Comparison of ENCODE assay signal across 1 cellular context in the genomic region with DNA sequence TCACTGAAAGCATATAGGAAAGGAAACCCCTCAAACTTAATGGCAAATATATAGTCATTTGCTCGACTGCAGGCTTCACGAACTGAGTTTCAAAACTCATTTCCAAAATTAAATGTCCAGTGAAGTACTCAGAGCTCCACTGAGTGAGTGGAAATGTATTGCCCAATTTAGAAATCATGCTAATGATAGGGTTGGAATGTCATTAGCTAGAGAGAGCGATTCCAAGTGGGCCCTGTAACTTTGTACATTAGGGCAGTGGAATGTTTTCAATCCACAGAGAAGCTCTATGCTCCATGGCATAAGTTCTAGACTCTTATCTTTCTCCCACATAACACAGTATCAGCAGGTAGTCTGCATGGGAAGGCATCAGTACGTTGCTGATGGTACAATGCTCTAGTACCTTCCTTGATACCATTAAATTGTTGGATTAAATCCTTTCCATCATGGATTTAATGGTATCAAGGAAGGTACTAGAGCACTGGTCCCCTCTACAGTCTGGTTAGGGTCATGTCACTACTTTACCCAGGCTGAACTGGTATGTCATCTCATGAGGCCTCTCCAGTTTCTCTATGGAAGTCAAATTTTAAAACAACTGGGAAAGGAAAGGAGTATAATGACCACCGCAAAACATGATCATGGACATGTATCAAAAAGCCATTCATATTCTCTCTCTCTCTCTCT.
TF ChIP-seq lines count a peak whose summit lies in the region.

No MANE protein-coding gene starts in this region.

TF ChIP-seq in HepG2, 621 proteins besides CTCF, POLR2A, EP300 and RAD21 (continued from another document):
- TF ChIP-seq, protein P1, sequence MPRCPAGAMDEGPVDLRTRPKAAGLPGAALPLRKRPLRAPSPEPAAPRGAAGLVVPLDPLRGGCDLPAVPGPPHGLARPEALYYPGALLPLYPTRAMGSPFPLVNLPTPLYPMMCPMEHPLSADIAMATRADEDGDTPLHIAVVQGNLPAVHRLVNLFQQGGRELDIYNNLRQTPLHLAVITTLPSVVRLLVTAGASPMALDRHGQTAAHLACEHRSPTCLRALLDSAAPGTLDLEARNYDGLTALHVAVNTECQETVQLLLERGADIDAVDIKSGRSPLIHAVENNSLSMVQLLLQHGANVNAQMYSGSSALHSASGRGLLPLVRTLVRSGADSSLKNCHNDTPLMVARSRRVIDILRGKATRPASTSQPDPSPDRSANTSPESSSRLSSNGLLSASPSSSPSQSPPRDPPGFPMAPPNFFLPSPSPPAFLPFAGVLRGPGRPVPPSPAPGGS (CRISPR knock-in tag; IDR thresholded peaks at IDR 0.05), result no peak
- TF ChIP-seq ZNF768 (CRISPR knock-in tag; IDR thresholded peaks at IDR 0.05), result no peak
- no peak for TF ChIP-seq ZNF441 (CRISPR knock-in tag; IDR thresholded peaks at IDR 0.05; ENCODE audit: borderline replicate concordance)
- no peak for TF ChIP-seq SALL1 (CRISPR knock-in tag; IDR thresholded peaks at IDR 0.05)
- no peak for TF ChIP-seq ZNF674 (CRISPR knock-in tag; IDR thresholded peaks at IDR 0.05; ENCODE audit: low read depth)
- no peak for TF ChIP-seq ZNF362 (CRISPR knock-in tag; IDR thresholded peaks at IDR 0.05; ENCODE audit: borderline replicate concordance)
- TF ChIP-seq HOXA5 (CRISPR knock-in tag; IDR thresholded peaks at IDR 0.05), result no peak
- no peak for TF ChIP-seq SAP130 (CRISPR knock-in tag; IDR thresholded peaks at IDR 0.05; ENCODE audit: low read depth)
- no peak for TF ChIP-seq ZNF839 (CRISPR knock-in tag; IDR thresholded peaks at IDR 0.05; ENCODE audit: borderline replicate concordance)
